Comparison of ENCODE assay signal across 8 cellular contexts in genomic region chr19:51703655-51704515, GRCh38. TPM values are rescaled to one million over a fixed set of nuclear protein-coding genes. Genes with fewer than 3 reads are reported as not detected.
DNase-seq lines count a peak whose midpoint lies in the region; ATAC-seq and TF ChIP-seq lines count a peak whose summit lies in the region.

No MANE protein-coding gene starts in this region.

- peak overlapping the region; percentile 77 for H3K9ac ChIP-seq in trophoblast cell (ENCODE audit: low read length)

- H3K9me3 ChIP-seq in DOHH2 (ENCODE audit: control insufficient read depth, insufficient read depth, low read length) (no peaks in the 10 kb centered on the region), cardiac muscle cell (ENCODE audit: low read depth) (no peaks in the 10 kb centered on the region), trophoblast cell (ENCODE audit: insufficient read depth, low read depth, low read length) (no peaks in the 10 kb centered on the region), tibial nerve (no peaks in the 10 kb centered on the region)

- H3K27ac ChIP-seq in DOHH2 (ENCODE audit: low read depth, low read length) (peak overlapping the region; percentile 20; the same call in 1 of the 2 replicates), cardiac muscle cell (peak overlapping the region; percentile 84), trophoblast cell (ENCODE audit: low read depth, low read length) (peak overlapping the region; percentile 73), tibial nerve (peak overlapping the region; percentile 91 to 97 (median 96))

- no peak overlapping the region for H3K4ac ChIP-seq in trophoblast cell (ENCODE audit: low read depth, low read length)

- H3K79me2 ChIP-seq in DOHH2 (ENCODE audit: control insufficient read depth, low read length) = peaks cover 13% of the 10 kb centered on the region
- H3K79me2 ChIP-seq in trophoblast cell (ENCODE audit: control insufficient read depth, insufficient read depth, low read length, poor library complexity) = peaks cover 2% of the 10 kb centered on the region

- H3K4me3 ChIP-seq in DOHH2 (ENCODE audit: low read length) = peak overlapping the region; percentile 80
- peak overlapping the region; percentile 41 for H3K4me3 ChIP-seq in cardiac muscle cell
- H3K4me3 ChIP-seq in trophoblast cell (ENCODE audit: low read depth, low read length) = peak overlapping the region; percentile 68
- H3K4me3 ChIP-seq in tibial nerve = peak overlapping the region; percentile 61 to 94 (median 66)

- H3K9me2 ChIP-seq in DOHH2 (replicated peaks; ENCODE audit: control insufficient read depth, low read length) = no peaks in the 10 kb centered on the region

- TF ChIP-seq CTCF in DOHH2 (IDR thresholded peaks at IDR 0.05; ENCODE audit: low read depth, low read length, poor library complexity, severe bottlenecking) (peak; percentile 67), LNCAP (IDR thresholded peaks at IDR 0.05) (peak; percentile 49), cardiac muscle cell (IDR thresholded peaks at IDR 0.05; ENCODE audit: low read depth, low read length) (peak; percentile 54), tibial nerve (IDR thresholded peaks at IDR 0.05) (peak; percentile 32 to 74 (median 68))

- no CpG with 5 or more reads among the region's 71 CpGs for WGBS in trophoblast cell (ENCODE audit: extremely low coverage, insufficient coverage, insufficient read length)
- 4 to 9% methylated on average over 22 to 30 of the region's 71 CpGs for WGBS in tibial nerve, 2 donors

- H3K36me3 ChIP-seq in DOHH2 (ENCODE audit: control insufficient read depth, low read length) = peaks cover 23% of the 10 kb centered on the region
- H3K36me3 ChIP-seq in cardiac muscle cell = peaks cover 13% of the 10 kb centered on the region
- H3K36me3 ChIP-seq in trophoblast cell (ENCODE audit: control insufficient read depth in 1 of 2, insufficient read depth in 2 of 2, low read length in 2 of 2) = peaks cover 65 to 68% of the 10 kb centered on the region in 2 experiments
- peaks cover 0 to 49% (median 0%) of the 10 kb centered on the region in 3 donors for H3K36me3 ChIP-seq in tibial nerve

- peak overlapping the region; percentile 22 for H4K91ac ChIP-seq in trophoblast cell (ENCODE audit: low read depth, low read length)

- H2BK5ac ChIP-seq in trophoblast cell (ENCODE audit: low read depth, low read length, poor library complexity) = peak overlapping the region; percentile 26

- DNase-seq in SKM-1 treated with dmso at 0.1 percent for 144 hours (lab: John Stamatoyannopoulos, UW; ENCODE audit: unreplicated experiment) (peak; percentile 68), cardiac muscle cell (ENCODE audit: low read depth in 1 of 2, low spot score in 1 of 2) (peak; percentile 96 to 97), trophoblast cell (peak; percentile 93 to 94), tibial nerve (ENCODE audit: low spot score in 2 of 2) (peak; percentile 97 to 98)
- peak; percentile 95 for DNase-seq in activated naive CD8-positive, alpha-beta T cell treated with anti-CD3 and anti-CD28 coated beads, Interleukin-2, amount 50 U/mL, for 16 hours (ENCODE audit: low read depth, low spot score)

- H4K12ac ChIP-seq in trophoblast cell (ENCODE audit: low read depth, low read length) = peak overlapping the region; percentile 29

- TF ChIP-seq POLR2A in tibial nerve (IDR thresholded peaks at IDR 0.05) = peak; percentile 67 to 89

- no peak overlapping the region for H2AK5ac ChIP-seq in trophoblast cell (ENCODE audit: low read length)

- no peak overlapping the region for H2AFZ ChIP-seq in trophoblast cell (ENCODE audit: insufficient read depth, low read length, poor library complexity)

- peak; percentile 84 to 98 for TF ChIP-seq EP300 in tibial nerve (IDR thresholded peaks at IDR 0.05)

- no peak overlapping the region for H3K23ac ChIP-seq in trophoblast cell (ENCODE audit: low read length)

- no peaks in the 10 kb centered on the region for H3F3A ChIP-seq in DOHH2 (ENCODE audit: control insufficient read depth, insufficient read depth)

- H2BK120ac ChIP-seq in trophoblast cell (ENCODE audit: insufficient read depth, low read length, poor library complexity) = no peak overlapping the region

- H3K14ac ChIP-seq in trophoblast cell (ENCODE audit: low read length) = peak overlapping the region; percentile 19

- peak overlapping the region; percentile 45 for H2BK12ac ChIP-seq in trophoblast cell (ENCODE audit: low read length)

- peak overlapping the region; percentile 8 for H3K18ac ChIP-seq in trophoblast cell (ENCODE audit: low read length)

- H3K79me1 ChIP-seq in trophoblast cell (ENCODE audit: low read length) = peaks cover 7% of the 10 kb centered on the region

- H4K8ac ChIP-seq in trophoblast cell (ENCODE audit: low read depth, low read length) = peak overlapping the region; percentile 54

- H3K4me1 ChIP-seq in DOHH2 (ENCODE audit: control insufficient read depth, low read length) = peaks cover 19% of the 10 kb centered on the region
- peaks cover 12% of the 10 kb centered on the region for H3K4me1 ChIP-seq in cardiac muscle cell (ENCODE audit: low read depth)
- H3K4me1 ChIP-seq in trophoblast cell (ENCODE audit: control insufficient read depth in 1 of 2, insufficient read depth in 2 of 2, low read length in 2 of 2) = peaks cover 17 to 32% of the 10 kb centered on the region in 2 experiments
- peaks cover 0 to 33% (median 20%) of the 10 kb centered on the region in 4 donors for H3K4me1 ChIP-seq in tibial nerve

- H4K20me1 ChIP-seq in DOHH2 (ENCODE audit: control insufficient read depth, insufficient read depth, low read depth, low read length) = no peaks in the 10 kb centered on the region

- ATAC-seq in GM21737 (IDR thresholded peaks at IDR 0.05; ENCODE audit: unreplicated experiment) = peak; percentile 91

- H3K27me3 ChIP-seq in DOHH2 (ENCODE audit: control insufficient read depth, low read length) (no peaks in the 10 kb centered on the region), cardiac muscle cell (no peaks in the 10 kb centered on the region), trophoblast cell (ENCODE audit: insufficient read depth, low read length) (no peaks in the 10 kb centered on the region), tibial nerve (no peaks in the 10 kb centered on the region)

- H3K4me2 ChIP-seq in DOHH2 (ENCODE audit: low read length) (peak overlapping the region; percentile 77), trophoblast cell (ENCODE audit: low read length) (peak overlapping the region; percentile 52)

RNA-seq across cellular contexts. Expression of gene SPACA6, which starts 10.8 kb away (rescaled TPM):
- 13.8 and 23.4 TPM in 2 replicates for total RNA-seq in cardiac muscle cell
- 11.0 and 16.5 TPM in 2 replicates for polyA plus RNA-seq in cardiac muscle cell
- 21.7 and 24.5 TPM in 2 replicates for polyA plus RNA-seq in trophoblast cell (2013)
- total RNA-seq in tibial nerve = 10 to 100 TPM; 10.7 to 47.9 (median 34.0) TPM

RNA-seq across cellular contexts. Expression of gene HAS1, which starts 19.9 kb away (rescaled TPM):
- total RNA-seq in cardiac muscle cell (0.11 and 0.27 TPM in 2 replicates), tibial nerve (1 to 10 TPM in 1 of 4 donors, under 1 TPM in 1, not detected in 2; 0.44 to 3.3 TPM)
- 0.46 and 0.61 TPM in 2 replicates for polyA plus RNA-seq in cardiac muscle cell
- polyA plus RNA-seq in trophoblast cell (2013) = 0.08 and 0.18 TPM in 2 replicates

RNA-seq across cellular contexts. Expression of gene FPR1, which starts 47.8 kb away (rescaled TPM):
- not detected in 2 replicates for total RNA-seq in cardiac muscle cell
- not detected in 2 replicates for polyA plus RNA-seq in cardiac muscle cell
- polyA plus RNA-seq in trophoblast cell (2013) = 0.18 and 0.22 TPM in 2 replicates
- total RNA-seq in tibial nerve = 10 to 100 TPM in 1 of 4 donors, 1 to 10 TPM in 3; 1.7 to 36.9 (median 6.4) TPM

RNA-seq across cellular contexts. Expression of gene FPR2, which starts 57.1 kb away (rescaled TPM):
- not detected in 2 replicates for total RNA-seq in cardiac muscle cell
- polyA plus RNA-seq in cardiac muscle cell = not detected in 2 replicates
- polyA plus RNA-seq in trophoblast cell (2013) = not detected in 2 replicates
- 1 to 10 TPM in 2 of 4 donors, under 1 TPM in 2; 0.66 to 4.5 (median 1.0) TPM for total RNA-seq in tibial nerve

RNA-seq across cellular contexts. Expression of gene SIGLEC14, which starts 57.3 kb away (rescaled TPM):
- total RNA-seq in cardiac muscle cell = not detected in 2 replicates
- polyA plus RNA-seq in cardiac muscle cell = not detected in 2 replicates
- polyA plus RNA-seq in trophoblast cell (2013) = 1.0 TPM in 2 replicates
- 1 to 10 TPM in 3 of 4 donors, not detected in 1; 1.9 to 6.3 (median 4.9) TPM for total RNA-seq in tibial nerve

Comparison
In these comparisons a context has a peak if more than half of its experiments do, and no peak if none do; other contexts are left out.
1. Peak in every context shown above with its lines: DNase-seq, ATAC-seq, H3K4me3 ChIP-seq and H3K27ac ChIP-seq.
2. H3K27ac ChIP-seq: peak in every context shown above with its lines; median percentile 96 in tibial nerve; 84 in cardiac muscle cell; 73 in trophoblast cell; 20 in DOHH2.